ENCODE assay signal across 1 cellular context in genomic region chr1:203287109-203287893, GRCh38.
A peak's percentile ranks its signal among the peaks of the same experiment; 100 is the strongest.
TF ChIP-seq lines count a peak whose summit lies in the region.

No MANE protein-coding gene starts in this region.

TF ChIP-seq in GM12878, 131 proteins besides CTCF, POLR2A, EP300 and RAD21 (continued from another document and continues in another):
- TF ChIP-seq ZNF687 (IDR thresholded peaks at IDR 0.05) (peak; percentile 93; the same call in 1 of the 2 replicates), BCL11A (IDR thresholded peaks at IDR 0.05; ENCODE audit: low read depth, low read length) (peak; percentile 85), HDAC6 (IDR thresholded peaks at IDR 0.05; ENCODE audit: unreplicated experiment) (no peak), MEF2A (IDR thresholded peaks at IDR 0.05; ENCODE audit: insufficient read depth, low read depth, low read length) (peak; percentile 83), TCF3 (IDR thresholded peaks at IDR 0.05; ENCODE audit: borderline replicate concordance, insufficient read depth, low read depth, low read length) (peak; percentile 90), YBX1 (IDR thresholded peaks at IDR 0.05) (0 out of 2 replicates have a peak, but pooled peaks have one; percentile 53), ZSCAN29 (IDR thresholded peaks at IDR 0.05) (no peak), CBX3 (IDR thresholded peaks at IDR 0.05; ENCODE audit: borderline replicate concordance, low read depth) (no peak), POLR2AphosphoS2 (IDR thresholded peaks at IDR 0.05; ENCODE audit: low read depth, low read length) (peak; percentile 60; the same call in 1 of the 2 replicates), NFIC (IDR thresholded peaks at IDR 0.05; ENCODE audit: low read depth, low read length) (no peak), RUNX3 (IDR thresholded peaks at IDR 0.05; ENCODE audit: low read length) (no peak), HDGF (IDR thresholded peaks at IDR 0.05) (no peak; the same call in none of the 2 replicates), JUND (IDR thresholded peaks at IDR 0.05; ENCODE audit: low read depth, low read length) (no peak; the same call in 1 of the 2 replicates), ETV6 (conservative IDR thresholded peaks at IDR 0.05 in 1 of 2, IDR thresholded peaks at IDR 0.05 in 1 of 2; ENCODE audit: borderline replicate concordance in 1 of 2, low read depth in 1 of 2) (peak in 1 of 2 experiments; percentile 94; a peak in 2 of 4 replicates), NR2C2 (IDR thresholded peaks at IDR 0.05; ENCODE audit: borderline replicate concordance, control insufficient read depth, insufficient read length, low read depth) (no peak), LARP7 (IDR thresholded peaks at IDR 0.05) (peak; percentile 44; the same call in 1 of the 2 replicates), ATF2 (IDR thresholded peaks at IDR 0.05; ENCODE audit: low read length) (no peak), SIN3A (IDR thresholded peaks at IDR 0.05; ENCODE audit: low read depth, low read length) (0 out of 2 replicates have a peak, but pooled peaks have one; percentile 37), YY1 (IDR thresholded peaks at IDR 0.05; ENCODE audit: low read depth, low read length) (peak; percentile 56), PKNOX1 (IDR thresholded peaks at IDR 0.05) (peak; percentile 32; the same call in 1 of the 2 replicates), RAD51 (IDR thresholded peaks at IDR 0.05) (peak; percentile 78), TARDBP (IDR thresholded peaks at IDR 0.05; ENCODE audit: borderline replicate concordance) (peak; percentile 85), TCF12 (IDR thresholded peaks at IDR 0.05; ENCODE audit: low read depth, low read length) (peak; percentile 92), ASH2L (IDR thresholded peaks at IDR 0.05; ENCODE audit: borderline replicate concordance, low read depth) (no peak), PAX8 (IDR thresholded peaks at IDR 0.05) (no peak), PML (IDR thresholded peaks at IDR 0.05; ENCODE audit: low read length) (no peak), POLR2AphosphoS5 (IDR thresholded peaks at IDR 0.05; ENCODE audit: low read length) (peak; percentile 74), MYC (IDR thresholded peaks at IDR 0.05; ENCODE audit: insufficient read depth, insufficient read length, insufficient replicate concordance, low read length, severe bottlenecking) (no peak), ZBTB11 (CRISPR knock-in tag; IDR thresholded peaks at IDR 0.05) (no peak), ZNF592 (IDR thresholded peaks at IDR 0.05) (0 out of 2 replicates have a peak, but pooled peaks have one; percentile 22), WRNIP1 (IDR thresholded peaks at IDR 0.05; ENCODE audit: borderline replicate concordance, low read depth, low read length) (no peak), SUPT20H (IDR thresholded peaks at IDR 0.05; ENCODE audit: borderline replicate concordance, control insufficient read depth, low read depth, low read length) (no peak)
- TF ChIP-seq, protein P1, sequence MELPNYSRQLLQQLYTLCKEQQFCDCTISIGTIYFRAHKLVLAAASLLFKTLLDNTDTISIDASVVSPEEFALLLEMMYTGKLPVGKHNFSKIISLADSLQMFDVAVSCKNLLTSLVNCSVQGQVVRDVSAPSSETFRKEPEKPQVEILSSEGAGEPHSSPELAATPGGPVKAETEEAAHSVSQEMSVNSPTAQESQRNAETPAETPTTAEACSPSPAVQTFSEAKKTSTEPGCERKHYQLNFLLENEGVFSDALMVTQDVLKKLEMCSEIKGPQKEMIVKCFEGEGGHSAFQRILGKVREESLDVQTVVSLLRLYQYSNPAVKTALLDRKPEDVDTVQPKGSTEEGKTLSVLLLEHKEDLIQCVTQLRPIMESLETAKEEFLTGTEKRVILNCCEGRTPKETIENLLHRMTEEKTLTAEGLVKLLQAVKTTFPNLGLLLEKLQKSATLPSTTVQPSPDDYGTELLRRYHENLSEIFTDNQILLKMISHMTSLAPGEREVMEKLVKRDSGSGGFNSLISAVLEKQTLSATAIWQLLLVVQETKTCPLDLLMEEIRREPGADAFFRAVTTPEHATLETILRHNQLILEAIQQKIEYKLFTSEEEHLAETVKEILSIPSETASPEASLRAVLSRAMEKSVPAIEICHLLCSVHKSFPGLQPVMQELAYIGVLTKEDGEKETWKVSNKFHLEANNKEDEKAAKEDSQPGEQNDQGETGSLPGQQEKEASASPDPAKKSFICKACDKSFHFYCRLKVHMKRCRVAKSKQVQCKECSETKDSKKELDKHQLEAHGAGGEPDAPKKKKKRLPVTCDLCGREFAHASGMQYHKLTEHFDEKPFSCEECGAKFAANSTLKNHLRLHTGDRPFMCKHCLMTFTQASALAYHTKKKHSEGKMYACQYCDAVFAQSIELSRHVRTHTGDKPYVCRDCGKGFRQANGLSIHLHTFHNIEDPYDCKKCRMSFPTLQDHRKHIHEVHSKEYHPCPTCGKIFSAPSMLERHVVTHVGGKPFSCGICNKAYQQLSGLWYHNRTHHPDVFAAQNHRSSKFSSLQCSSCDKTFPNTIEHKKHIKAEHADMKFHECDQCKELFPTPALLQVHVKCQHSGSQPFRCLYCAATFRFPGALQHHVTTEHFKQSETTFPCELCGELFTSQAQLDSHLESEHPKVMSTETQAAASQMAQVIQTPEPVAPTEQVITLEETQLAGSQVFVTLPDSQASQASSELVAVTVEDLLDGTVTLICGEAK (IDR thresholded peaks at IDR 0.05; ENCODE audit: borderline replicate concordance), result peak; percentile 67; the same call in 1 of the 2 replicates
- TF ChIP-seq, protein P2, sequence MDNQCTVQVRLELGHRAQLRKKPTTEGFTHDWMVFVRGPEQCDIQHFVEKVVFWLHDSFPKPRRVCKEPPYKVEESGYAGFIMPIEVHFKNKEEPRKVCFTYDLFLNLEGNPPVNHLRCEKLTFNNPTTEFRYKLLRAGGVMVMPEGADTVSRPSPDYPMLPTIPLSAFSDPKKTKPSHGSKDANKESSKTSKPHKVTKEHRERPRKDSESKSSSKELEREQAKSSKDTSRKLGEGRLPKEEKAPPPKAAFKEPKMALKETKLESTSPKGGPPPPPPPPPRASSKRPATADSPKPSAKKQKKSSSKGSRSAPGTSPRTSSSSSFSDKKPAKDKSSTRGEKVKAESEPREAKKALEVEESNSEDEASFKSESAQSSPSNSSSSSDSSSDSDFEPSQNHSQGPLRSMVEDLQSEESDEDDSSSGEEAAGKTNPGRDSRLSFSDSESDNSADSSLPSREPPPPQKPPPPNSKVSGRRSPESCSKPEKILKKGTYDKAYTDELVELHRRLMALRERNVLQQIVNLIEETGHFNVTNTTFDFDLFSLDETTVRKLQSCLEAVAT (IDR thresholded peaks at IDR 0.05), result peak; percentile 94
- TF ChIP-seq, protein P3, sequence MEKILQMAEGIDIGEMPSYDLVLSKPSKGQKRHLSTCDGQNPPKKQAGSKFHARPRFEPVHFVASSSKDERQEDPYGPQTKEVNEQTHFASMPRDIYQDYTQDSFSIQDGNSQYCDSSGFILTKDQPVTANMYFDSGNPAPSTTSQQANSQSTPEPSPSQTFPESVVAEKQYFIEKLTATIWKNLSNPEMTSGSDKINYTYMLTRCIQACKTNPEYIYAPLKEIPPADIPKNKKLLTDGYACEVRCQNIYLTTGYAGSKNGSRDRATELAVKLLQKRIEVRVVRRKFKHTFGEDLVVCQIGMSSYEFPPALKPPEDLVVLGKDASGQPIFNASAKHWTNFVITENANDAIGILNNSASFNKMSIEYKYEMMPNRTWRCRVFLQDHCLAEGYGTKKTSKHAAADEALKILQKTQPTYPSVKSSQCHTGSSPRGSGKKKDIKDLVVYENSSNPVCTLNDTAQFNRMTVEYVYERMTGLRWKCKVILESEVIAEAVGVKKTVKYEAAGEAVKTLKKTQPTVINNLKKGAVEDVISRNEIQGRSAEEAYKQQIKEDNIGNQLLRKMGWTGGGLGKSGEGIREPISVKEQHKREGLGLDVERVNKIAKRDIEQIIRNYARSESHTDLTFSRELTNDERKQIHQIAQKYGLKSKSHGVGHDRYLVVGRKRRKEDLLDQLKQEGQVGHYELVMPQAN (conservative IDR thresholded peaks at IDR 0.05), result 0 out of 2 replicates have a peak, but pooled peaks have one; percentile 52
